1 cellular context compared by ENCODE assay signal in genomic region chr14:100213956-100214767, GRCh38.
A peak's percentile ranks its signal among the peaks of the same experiment; 100 is the strongest.
TF ChIP-seq lines count a peak whose summit lies in the region.

No MANE protein-coding gene starts in this region.

TF ChIP-seq in HepG2, 621 proteins besides CTCF, POLR2A, EP300 and RAD21 (continued from another document and continues in another):
- TF ChIP-seq HINFP (CRISPR knock-in tag; IDR thresholded peaks at IDR 0.05; ENCODE audit: low read depth) (peak; percentile 45; the same call in 1 of the 2 replicates), BRCA1 (CRISPR knock-in tag; IDR thresholded peaks at IDR 0.05) (0 out of 2 replicates have a peak, but pooled peaks have one; percentile 68), NFKBIZ (CRISPR knock-in tag; IDR thresholded peaks at IDR 0.05) (no peak), SMAD1 (CRISPR knock-in tag; IDR thresholded peaks at IDR 0.05; ENCODE audit: borderline replicate concordance, low read depth) (peak; percentile 34; the same call in 1 of the 2 replicates), HOXA3 (CRISPR knock-in tag; IDR thresholded peaks at IDR 0.05) (peak; percentile 84), ZNF326 (CRISPR knock-in tag; IDR thresholded peaks at IDR 0.05; ENCODE audit: borderline replicate concordance) (no peak), TMF1 (CRISPR knock-in tag; IDR thresholded peaks at IDR 0.05; ENCODE audit: low read depth) (0 out of 2 replicates have a peak, but pooled peaks have one; percentile 61), JUNB (CRISPR knock-in tag; IDR thresholded peaks at IDR 0.05; ENCODE audit: borderline replicate concordance) (no peak), HOXA7 (CRISPR knock-in tag; IDR thresholded peaks at IDR 0.05) (peak; percentile 79; the same call in 1 of the 2 replicates), ETS1 (CRISPR knock-in tag; IDR thresholded peaks at IDR 0.05) (0 out of 2 replicates have a peak, but pooled peaks have one; percentile 84), ZNF598 (CRISPR knock-in tag; IDR thresholded peaks at IDR 0.05; ENCODE audit: borderline replicate concordance) (peak; percentile 70; the same call in 1 of the 2 replicates), ZNF431 (CRISPR knock-in tag; IDR thresholded peaks at IDR 0.05; ENCODE audit: borderline replicate concordance, low read depth) (peak; percentile 55; the same call in 1 of the 2 replicates), PRDM10 (CRISPR knock-in tag; IDR thresholded peaks at IDR 0.05; ENCODE audit: low read depth) (no peak), ZBTB26 (CRISPR knock-in tag; IDR thresholded peaks at IDR 0.05; ENCODE audit: borderline replicate concordance) (peak; percentile 30; the same call in 1 of the 2 replicates), ZNF770 (CRISPR knock-in tag; IDR thresholded peaks at IDR 0.05) (no peak), ZNF510 (CRISPR knock-in tag; IDR thresholded peaks at IDR 0.05; ENCODE audit: low read depth) (0 out of 2 replicates have a peak, but pooled peaks have one; percentile 36), ZNF879 (CRISPR knock-in tag; IDR thresholded peaks at IDR 0.05) (no peak), ZNF30 (CRISPR knock-in tag; IDR thresholded peaks at IDR 0.05) (0 out of 2 replicates have a peak, but pooled peaks have one; percentile 70), ZNF747 (CRISPR knock-in tag; IDR thresholded peaks at IDR 0.05; ENCODE audit: borderline replicate concordance) (no peak), ZNF597 (CRISPR knock-in tag; IDR thresholded peaks at IDR 0.05) (no peak), MIER2 (CRISPR knock-in tag; IDR thresholded peaks at IDR 0.05) (peak; percentile 64; the same call in 1 of the 2 replicates), ZFP36 (IDR thresholded peaks at IDR 0.05; ENCODE audit: borderline replicate concordance, low read depth, low read length, partially characterized antibody) (no peak), ZNF160 (CRISPR knock-in tag; IDR thresholded peaks at IDR 0.05) (no peak), TBX3 (IDR thresholded peaks at IDR 0.05; ENCODE audit: borderline replicate concordance) (no peak), ZGPAT (CRISPR knock-in tag; IDR thresholded peaks at IDR 0.05) (peak; percentile 95), ZNF451 (CRISPR knock-in tag; IDR thresholded peaks at IDR 0.05) (0 out of 2 replicates have a peak, but pooled peaks have one; percentile 68), ZNF678 (CRISPR knock-in tag; IDR thresholded peaks at IDR 0.05) (no peak), ZNF780A (CRISPR knock-in tag; IDR thresholded peaks at IDR 0.05) (peak; percentile 59; the same call in 1 of the 2 replicates), E2F1 (CRISPR knock-in tag; IDR thresholded peaks at IDR 0.05) (peak; percentile 77), FOSL2 (CRISPR knock-in tag; IDR thresholded peaks at IDR 0.05) (no peak; the same call in 1 of the 2 replicates), MXD4 (CRISPR knock-in tag; IDR thresholded peaks at IDR 0.05) (peak; percentile 71; the same call in 1 of the 2 replicates), AGO1 (IDR thresholded peaks at IDR 0.05; ENCODE audit: low read depth, low read length, poor library complexity, severe bottlenecking) (no peak), ZBTB38 (CRISPR knock-in tag; IDR thresholded peaks at IDR 0.05) (peak; percentile 68), XBP1 (CRISPR knock-in tag; IDR thresholded peaks at IDR 0.05) (no peak), ZNF275 (CRISPR knock-in tag; IDR thresholded peaks at IDR 0.05; ENCODE audit: borderline replicate concordance) (peak; percentile 82; the same call in 1 of the 2 replicates), ZFP82 (CRISPR knock-in tag; IDR thresholded peaks at IDR 0.05; ENCODE audit: borderline replicate concordance) (0 out of 2 replicates have a peak, but pooled peaks have one; percentile 31), ZNF335 (CRISPR knock-in tag; IDR thresholded peaks at IDR 0.05) (peak; percentile 95), ATAD3A (CRISPR knock-in tag; IDR thresholded peaks at IDR 0.05) (no peak), SRSF4 (IDR thresholded peaks at IDR 0.05; ENCODE audit: low read depth, low read length, poor library complexity, severe bottlenecking) (peak; percentile 72), SAFB2 (CRISPR knock-in tag; IDR thresholded peaks at IDR 0.05; ENCODE audit: borderline replicate concordance, low read depth) (no peak), ZNF367 (CRISPR knock-in tag; IDR thresholded peaks at IDR 0.05; ENCODE audit: borderline replicate concordance) (no peak; the same call in 1 of the 2 replicates), ZNF496 (CRISPR knock-in tag; IDR thresholded peaks at IDR 0.05; ENCODE audit: insufficient replicate concordance) (no peak), ZNF766 (CRISPR knock-in tag; IDR thresholded peaks at IDR 0.05; ENCODE audit: borderline replicate concordance) (peak; percentile 76; the same call in 1 of the 2 replicates), HIVEP1 (CRISPR knock-in tag; IDR thresholded peaks at IDR 0.05) (no peak), ZNF280D (CRISPR knock-in tag; IDR thresholded peaks at IDR 0.05) (no peak), ZNF337 (CRISPR knock-in tag; IDR thresholded peaks at IDR 0.05; ENCODE audit: borderline replicate concordance, low read depth) (no peak)
